ENCODE assay signal across 6 cellular contexts in genomic region chr1:153679337-153680119, GRCh38. TPM values are rescaled to one million over a fixed set of nuclear protein-coding genes. Genes with fewer than 3 reads are reported as not detected.
DNase-seq lines count a peak whose midpoint lies in the region; ATAC-seq lines count a peak whose summit lies in the region.

No MANE protein-coding gene starts in this region.

- H3K4me3 Mint-ChIP-seq in IgD-negative memory B cell (peak overlapping the region; percentile 68 to 96 (median 82)), naive B cell (peak overlapping the region; percentile 82 to 91 (median 86))

- DNase-seq in astrocyte of the hippocampus (ENCODE audit: low read depth, low spot score), result peak; percentile 42
- no peak for DNase-seq in naive B cell
- no peak for DNase-seq in nucleus accumbens (lab: John Stamatoyannopoulos, UW)
- DNase-seq in NCI-H345 (lab: John Stamatoyannopoulos, UW), result no peak
- DNase-seq in NCI-H2081 treated with DMSO at 0.1 percent for 48 hours (lab: John Stamatoyannopoulos, UW), result no peak

- ATAC-seq in naive B cell (ENCODE audit: low read depth in 2 of 2), result peak; percentile 70 to 74

- no peaks in the 10 kb centered on the region for H3K9me3 Mint-ChIP-seq in IgD-negative memory B cell
- H3K9me3 Mint-ChIP-seq in naive B cell, result no peaks in the 10 kb centered on the region

- H3K4me1 Mint-ChIP-seq in IgD-negative memory B cell, result peaks cover 12 to 13% (median 12%) of the 10 kb centered on the region in 3 donors
- peaks cover 24 to 28% (median 25%) of the 10 kb centered on the region in 3 donors for H3K4me1 Mint-ChIP-seq in naive B cell

- no peaks in the 10 kb centered on the region for H3K36me3 Mint-ChIP-seq in IgD-negative memory B cell
- peaks cover 0 to 8% of the 10 kb centered on the region in 2 donors for H3K36me3 Mint-ChIP-seq in naive B cell

- peaks cover 33% of the 10 kb centered on the region for H3K27me3 Mint-ChIP-seq in IgD-negative memory B cell
- peaks cover 54 to 67% (median 66%) of the 10 kb centered on the region in 3 donors for H3K27me3 Mint-ChIP-seq in naive B cell

- peak overlapping the region in 1 of 3 donors; percentile 73 for H3K27ac Mint-ChIP-seq in IgD-negative memory B cell
- H3K27ac Mint-ChIP-seq in naive B cell, result peak overlapping the region in 4 of 6 donors; percentile 38 to 65 (median 61)

RNA-seq across cellular contexts. Expression of gene NPR1, which starts 1.0 kb away (rescaled TPM):
- polyA plus RNA-seq in IgD-negative memory B cell (not detected), naive B cell (ENCODE audit: low read depth in 6 of 6) (not detected)

RNA-seq across cellular contexts. Expression of gene ILF2, which starts 8.7 kb away (rescaled TPM):
- polyA plus RNA-seq in IgD-negative memory B cell (106 TPM), naive B cell (ENCODE audit: low read depth in 6 of 6) (100 to 1,000 TPM; 124 to 202 (median 134) TPM)

RNA-seq across cellular contexts. Expression of gene SNAPIN, which starts 21.0 kb away (rescaled TPM):
- 74.5 TPM for polyA plus RNA-seq in IgD-negative memory B cell
- polyA plus RNA-seq in naive B cell (ENCODE audit: low read depth in 6 of 6), result 100 to 1,000 TPM in 2 of 6 donors, 10 to 100 TPM in 4; 51.1 to 111 (median 90.1) TPM

RNA-seq across cellular contexts. Expression of gene CHTOP, which starts 45.7 kb away (rescaled TPM):
- 78.6 TPM for polyA plus RNA-seq in IgD-negative memory B cell
- polyA plus RNA-seq in naive B cell (ENCODE audit: low read depth in 6 of 6), result 10 to 100 TPM; 43.3 to 94.4 (median 54.4) TPM

RNA-seq across cellular contexts. Expression of gene INTS3, which starts 48.3 kb away (rescaled TPM):
- polyA plus RNA-seq in IgD-negative memory B cell, result 11.8 TPM
- 10 to 100 TPM in 5 of 6 donors, 1 to 10 TPM in 1; 6.0 to 15.1 (median 11.5) TPM for polyA plus RNA-seq in naive B cell (ENCODE audit: low read depth in 6 of 6)
